ENCODE assay signal across 12 cellular contexts in genomic region chr7:105149827-105150226, GRCh38.
DNase-seq lines count a peak whose midpoint lies in the region; ATAC-seq and TF ChIP-seq lines count a peak whose summit lies in the region.
"Had no signal": no experiment of that assay in that cellular context is flagged by ENCODE, and none has a peak within 500 bp of the region (broad histone marks: within the 10 kb centered on the region; RNA-seq: fewer than 3 reads in every experiment).

No MANE protein-coding gene starts in this region.

- H4K20me1 ChIP-seq in SK-N-SH (ENCODE audit: insufficient read depth), result no peaks in the 10 kb centered on the region

- H3K4me2 ChIP-seq in SK-N-SH, result peak overlapping the region; percentile 22; the same call in 1 of the 2 replicates

- no peaks in the 10 kb centered on the region for H3K9me2 ChIP-seq in SK-N-SH

- H3K36me3 ChIP-seq in SK-N-SH (replicated peaks in 1 of 2; ENCODE audit: control insufficient read depth in 1 of 2, insufficient read depth in 2 of 2, low read length in 1 of 2) (peaks cover 7 to 33% of the 10 kb centered on the region in 2 experiments), left lung (peaks cover 0 to 4% of the 10 kb centered on the region in 2 donors)

- no peak for ATAC-seq in left lung
- no peak for ATAC-seq in HG03457 (IDR thresholded peaks at IDR 0.05; ENCODE audit: unreplicated experiment)
- ATAC-seq: stimulated activated naive B cell treated with anti-CD40 and anti-IgM and Interleukin-4, amounts not matched to agents 10 μg/mL and 1 μg/mL and 100 μg/mL, for 72 hours had no signal

- POLR2A ChIA-PET in SK-N-SH (lab: Yijun Ruan, JAX), result no interaction called here

- peak in 1 of 2 experiments; percentile 44; a peak in 1 of 4 replicates for TF ChIP-seq EP300 in SK-N-SH (IDR thresholded peaks at IDR 0.05; ENCODE audit: borderline replicate concordance in 1 of 2, low read depth in 1 of 2, low read length in 1 of 2)

- H3K9ac ChIP-seq in SK-N-SH, result no peak overlapping the region

- WGBS in SK-N-SH (ENCODE audit: low lambda C conversion rate), result 40% methylated on average over 3 of the region's 3 CpGs

- no peaks in the 10 kb centered on the region for H3K9me3 ChIP-seq in SK-N-SH
- H3K9me3 ChIP-seq in left lung, result no peaks in the 10 kb centered on the region

- TF ChIP-seq RAD21 in SK-N-SH (IDR thresholded peaks at IDR 0.05; ENCODE audit: low read length), result no peak

- no peak overlapping the region for H3K4me3 ChIP-seq in SK-N-SH (ENCODE audit: low read depth in 2 of 2, low read length in 1 of 2)
- H3K4me3 ChIP-seq in fibroblast of villous mesenchyme (ENCODE audit: low read depth, low read length), result no peak overlapping the region
- H3K4me3 ChIP-seq in left lung, result no peak overlapping the region

- intact Hi-C loops in left lung (cut with DNase I), result loop anchor here in 1 of 2 donors (10.0 kb wide), 1 partner anchor 185 kb away; no protein-coding TSS in a partner anchor

- H3K79me2 ChIP-seq in SK-N-SH (ENCODE audit: insufficient read depth), result peaks cover 18% of the 10 kb centered on the region

- H2AFZ ChIP-seq in SK-N-SH (ENCODE audit: low read depth), result no peak overlapping the region

- peaks cover 13% of the 10 kb centered on the region for H3F3A ChIP-seq in SK-N-SH (replicated peaks; ENCODE audit: insufficient read depth)

- DNase-seq in AG08396 (ENCODE audit: low spot score) (peak; percentile 29), HCEC 1CT (peak; percentile 49), SK-N-SH (no peak), fibroblast of villous mesenchyme (ENCODE audit: low read depth) (peak; percentile 47), left lung (no peak), T-helper 9 cell (no peak)
- DNase-seq in activated CD4-positive, alpha-beta T cell treated with anti-CD3 and anti-CD28 coated beads for 48 hours, result no peak
- DNase-seq: activated CD4-positive, CD25-positive, alpha-beta regulatory T cell treated with anti-CD3 and anti-CD28 coated beads, Interleukin-2, amount 50 U/mL, for 72 hours; NCI-H146; NCI-H774; stimulated activated naive B cell treated with anti-CD40 and anti-IgM and Interleukin-4, amounts not matched to agents 10 μg/mL and 1 μg/mL and 100 μg/mL, for 72 hours had no signal

- H3K4me1 ChIP-seq in SK-N-SH (ENCODE audit: control insufficient read depth in 1 of 2, insufficient read depth in 2 of 2, low read depth in 1 of 2, low read length in 1 of 2) (peaks cover 0 to 11% of the 10 kb centered on the region in 2 experiments; a peak in 1 of 4 replicates), left lung (peaks cover 0 to 8% of the 10 kb centered on the region in 2 donors)

- CTCF ChIA-PET in SK-N-SH (lab: Yijun Ruan, JAX), result no interaction called here

- TF ChIP-seq CTCF in SK-N-SH (IDR thresholded peaks at IDR 0.05), result no peak
- TF ChIP-seq CTCF in fibroblast of villous mesenchyme (IDR thresholded peaks at IDR 0.05; ENCODE audit: insufficient read depth, low read depth, low read length), result no peak
- TF ChIP-seq CTCF in left lung (IDR thresholded peaks at IDR 0.05), result no peak

- peak overlapping the region in 1 of 2 experiments; percentile 44; a peak in 1 of 4 replicates for H3K27ac ChIP-seq in SK-N-SH (ENCODE audit: low read depth in 2 of 2, low read length in 1 of 2)
- H3K27ac ChIP-seq in left lung, result no peak overlapping the region

- H3K27me3 ChIP-seq in SK-N-SH (ENCODE audit: insufficient read depth) (no peaks in the 10 kb centered on the region), left lung (no peaks in the 10 kb centered on the region)

TF ChIP-seq in SK-N-SH, 30 proteins besides CTCF, POLR2A, EP300 and RAD21 (continues in another document):
- TF ChIP-seq NFIC (IDR thresholded peaks at IDR 0.05; ENCODE audit: borderline replicate concordance) (peak; percentile 60; the same call in 1 of the 2 replicates), SMC3 (IDR thresholded peaks at IDR 0.05; ENCODE audit: low read depth, low read length) (no peak), ZBTB33 (IDR thresholded peaks at IDR 0.05; ENCODE audit: borderline replicate concordance, low read depth) (no peak), ELF1 (IDR thresholded peaks at IDR 0.05) (no peak), POLR2AphosphoS5 (IDR thresholded peaks at IDR 0.05; ENCODE audit: low read depth, low read length) (peak; percentile 49; the same call in 1 of the 2 replicates), IRF3 (IDR thresholded peaks at IDR 0.05; ENCODE audit: low read depth, low read length) (no peak), SIN3A (IDR thresholded peaks at IDR 0.05; ENCODE audit: borderline replicate concordance, low read depth, low read length) (0 out of 2 replicates have a peak, but pooled peaks have one; percentile 22), FOXJ3 (CRISPR knock-in tag; IDR thresholded peaks at IDR 0.05) (no peak), CHD2 (IDR thresholded peaks at IDR 0.05; ENCODE audit: low read length, partially characterized antibody) (no peak), EZH2phosphoT487 (IDR thresholded peaks at IDR 0.05; ENCODE audit: borderline replicate concordance, low read depth) (no peak), USF1 (IDR thresholded peaks at IDR 0.05; ENCODE audit: borderline replicate concordance, low read depth) (no peak), RCOR1 (IDR thresholded peaks at IDR 0.05; ENCODE audit: low read length) (no peak), MXI1 (IDR thresholded peaks at IDR 0.05; ENCODE audit: low read depth, low read length) (no peak), GABPA (IDR thresholded peaks at IDR 0.05; ENCODE audit: low read depth) (no peak), REST (IDR thresholded peaks at IDR 0.05; ENCODE audit: low read depth, low read length) (no peak), YY1 (IDR thresholded peaks at IDR 0.05; ENCODE audit: low read depth) (no peak), TAF1 (IDR thresholded peaks at IDR 0.05; ENCODE audit: borderline replicate concordance, low read depth, low read length) (no peak), MAX (IDR thresholded peaks at IDR 0.05; ENCODE audit: low read depth) (peak; percentile 39; the same call in 1 of the 2 replicates), RXRA (IDR thresholded peaks at IDR 0.05; ENCODE audit: borderline replicate concordance, low read depth) (peak; percentile 57; the same call in 1 of the 2 replicates), FOXM1 (IDR thresholded peaks at IDR 0.05; ENCODE audit: low read depth) (no peak; the same call in 1 of the 2 replicates)

Comparison
In these comparisons a context has a peak if more than half of its experiments do, and no peak if none do; other contexts are left out.
1. DNase-seq: peak in AG08396 (single experiment), HCEC 1CT (single experiment) and fibroblast of villous mesenchyme (single experiment); none in SK-N-SH (single experiment), activated CD4-positive, alpha-beta T cell treated with anti-CD3 and anti-CD28 coated beads for 48 hours (single experiment), left lung (0 of 2) and T-helper 9 cell (single experiment).